In genomic region chr1:33005117-33005811, GRCh38 we compare ENCODE assay signal across 14 cellular contexts. TPM values are rescaled to one million over a fixed set of nuclear protein-coding genes. Genes with fewer than 3 reads are reported as not detected.
DNase-seq lines count a peak whose midpoint lies in the region; FAIRE-seq and TF ChIP-seq lines count a peak whose summit lies in the region.
"Had no signal": no experiment of that assay in that cellular context is flagged by ENCODE, and none has a peak within 500 bp of the region (broad histone marks: within the 10 kb centered on the region; RNA-seq: fewer than 3 reads in every experiment).

No MANE protein-coding gene starts in this region.

- no peak for TF ChIP-seq POLR2A in vagina (IDR thresholded peaks at IDR 0.05)
- no peak for TF ChIP-seq POLR2A in GM12892 (IDR thresholded peaks at IDR 0.05; ENCODE audit: low read depth, low read length)

- H3K9ac ChIP-seq in neural progenitor cell = no peak overlapping the region

- peaks cover 17% of the 10 kb centered on the region for H3K36me3 Mint-ChIP-seq in activated naive CD4-positive, alpha-beta T cell treated with anti-CD3 and anti-CD28 coated beads for 36 hours (ENCODE audit: low read depth)
- H3K36me3 Mint-ChIP-seq in MCF 10A (ENCODE audit: insufficient read depth, unreplicated experiment) (peaks cover 39% of the 10 kb centered on the region), neural progenitor cell (peaks cover 12% of the 10 kb centered on the region)

- intact Hi-C loops in activated naive CD4-positive, alpha-beta T cell treated with anti-CD3 and anti-CD28 coated beads for 36 hours (cut with micrococcal nuclease) = no loop called here
- intact Hi-C loops in MCF 10A (cut with micrococcal nuclease) = loop anchor here (5.0 kb wide), 1 partner anchor 77 kb away; the partner anchor contains the start of gene AZIN2
- intact Hi-C loops in vagina (cut with DNase I) = loop anchor here (10.0 kb wide), 1 partner anchor 70 kb away; no protein-coding TSS in a partner anchor

- H3K27me3 ChIP-seq in neural progenitor cell (no peaks in the 10 kb centered on the region), vagina (no peaks in the 10 kb centered on the region)
- H3K27me3 ChIP-seq: pancreas had no signal

- POLR2A ChIA-PET in MCF 10A (lab: Yijun Ruan, JAX) = interaction anchor here (0.6 to 11.6 kb wide), 13 partner anchors 14 to 76 kb away, joined by 3 to 248 read pairs (median 4); partner anchors contain the start of gene RNF19B

- no peaks in the 10 kb centered on the region for H3K27me3 Mint-ChIP-seq in activated naive CD4-positive, alpha-beta T cell treated with anti-CD3 and anti-CD28 coated beads for 36 hours (ENCODE audit: low read depth)
- H3K27me3 Mint-ChIP-seq in MCF 10A (ENCODE audit: insufficient read depth, unreplicated experiment) = no peaks in the 10 kb centered on the region
- H3K27me3 Mint-ChIP-seq in neural progenitor cell (ENCODE audit: insufficient read depth, low read depth) = peaks cover 4% of the 10 kb centered on the region

- BruUV-seq in MCF 10A (replicated peaks; lab: Mats Ljungman, UMichigan) = no TSS peak

- CTCF ChIA-PET in activated naive CD4-positive, alpha-beta T cell treated with anti-CD3 and anti-CD28 coated beads for 36 hours (lab: Charles Lee) = interaction anchor here (0.6 to 2.6 kb wide), 5 partner anchors 10 to 604 kb away, joined by 3 to 12 read pairs (median 4); no protein-coding TSS in a partner anchor
- CTCF ChIA-PET in MCF 10A (lab: Yijun Ruan, JAX) = interaction anchor here (0.5 to 6.6 kb wide), 15 partner anchors 13 to 176 kb away, joined by 3 to 140 read pairs (median 8); partner anchors contain the start of gene RNF19B

- no peak overlapping the region for H3K4me2 ChIP-seq in neural progenitor cell

- H3K4me3 ChIP-seq in neural progenitor cell (no peak overlapping the region), vagina (no peak overlapping the region)
- H3K4me3 ChIP-seq: pancreas had no signal

- no peaks in the 10 kb centered on the region for H3K79me2 ChIP-seq in neural progenitor cell (ENCODE audit: low read depth)

- H3K27ac ChIP-seq in neural progenitor cell (no peak overlapping the region), vagina (peak overlapping the region; percentile 64)

- H3F3A ChIP-seq in neural progenitor cell (ENCODE audit: low read depth) = peaks cover 3% of the 10 kb centered on the region

- no peak for DNase-seq in activated naive CD4-positive, alpha-beta T cell treated with anti-CD3 and anti-CD28 coated beads for 36 hours
- no peak for DNase-seq in activated naive CD4-positive, alpha-beta T cell treated with Interleukin-2 at 50 U/mL for 16 hours
- DNase-seq in MCF 10A (ENCODE audit: unreplicated experiment) (no peak), neural progenitor cell (ENCODE audit: low spot score) (no peak), vagina (ENCODE audit: extremely low spot score in 2 of 2) (no peak), GM12892 (ENCODE audit: insufficient read length) (no peak), NK-92 (lab: John Stamatoyannopoulos, UW; ENCODE audit: unreplicated experiment) (no peak)
- DNase-seq in effector CD4-positive, alpha-beta T cell = no peak
- DNase-seq: erythroblast, GF-D8, NCI-H1694, pancreas had no signal

- H3K4me3 Mint-ChIP-seq in activated naive CD4-positive, alpha-beta T cell treated with anti-CD3 and anti-CD28 coated beads for 36 hours = no peak overlapping the region
- H3K4me3 Mint-ChIP-seq in MCF 10A (ENCODE audit: unreplicated experiment) = no peak overlapping the region
- H3K4me3 Mint-ChIP-seq in neural progenitor cell = no peak overlapping the region

- TF ChIP-seq CTCF in MCF 10A (IDR thresholded peaks at IDR 0.05; ENCODE audit: unreplicated experiment) (no peak), neural progenitor cell (IDR thresholded peaks at IDR 0.05) (no peak), vagina (IDR thresholded peaks at IDR 0.05) (no peak)

- H2AFZ ChIP-seq in neural progenitor cell (replicated peaks) = no peak overlapping the region

- H3K9me3 Mint-ChIP-seq in activated naive CD4-positive, alpha-beta T cell treated with anti-CD3 and anti-CD28 coated beads for 36 hours = no peaks in the 10 kb centered on the region
- H3K9me3 Mint-ChIP-seq in MCF 10A (ENCODE audit: unreplicated experiment) = no peaks in the 10 kb centered on the region
- H3K9me3 Mint-ChIP-seq in neural progenitor cell = no peaks in the 10 kb centered on the region

- H3K9me3 ChIP-seq in neural progenitor cell (ENCODE audit: low read depth) = no peaks in the 10 kb centered on the region
- no peaks in the 10 kb centered on the region for H3K9me3 ChIP-seq in vagina
- H3K9me3 ChIP-seq: pancreas had no signal

- FAIRE-seq in GM12892 (lab: Jason Lieb, UNC) = no peak
- FAIRE-seq: D721Med, GM19239, pancreas had no signal

- H4K20me1 ChIP-seq in neural progenitor cell (ENCODE audit: low read depth) = no peaks in the 10 kb centered on the region

- H3K4me1 ChIP-seq in neural progenitor cell = peaks cover 11% of the 10 kb centered on the region
- peaks cover 41% of the 10 kb centered on the region for H3K4me1 ChIP-seq in vagina

- H3K36me3 ChIP-seq in neural progenitor cell = no peaks in the 10 kb centered on the region
- H3K36me3 ChIP-seq in vagina = peaks cover 0 to 7% of the 10 kb centered on the region in 2 donors
- H3K36me3 ChIP-seq: pancreas had no signal

- H3K27ac Mint-ChIP-seq in activated naive CD4-positive, alpha-beta T cell treated with anti-CD3 and anti-CD28 coated beads for 36 hours = peak overlapping the region; percentile 77
- H3K27ac Mint-ChIP-seq in MCF 10A (ENCODE audit: low read depth, unreplicated experiment) = peak overlapping the region; percentile 60
- H3K27ac Mint-ChIP-seq in neural progenitor cell = peak overlapping the region; percentile 77

- H3K4me1 Mint-ChIP-seq in activated naive CD4-positive, alpha-beta T cell treated with anti-CD3 and anti-CD28 coated beads for 36 hours (ENCODE audit: low read depth) = peaks cover 22% of the 10 kb centered on the region
- H3K4me1 Mint-ChIP-seq in MCF 10A (ENCODE audit: insufficient read depth, unreplicated experiment) (peaks cover 49% of the 10 kb centered on the region), neural progenitor cell (peaks cover 49% of the 10 kb centered on the region)

RNA-seq across cellular contexts. Expression of gene AK2, which starts 31.4 kb away (rescaled TPM):
- total RNA-seq in activated naive CD4-positive, alpha-beta T cell treated with anti-CD3 and anti-CD28 coated beads for 36 hours = 100 to 1,000 TPM; 311 to 328 TPM
- 286 and 390 TPM in 2 replicates for total RNA-seq in MCF 10A (2022)
- 85.5 and 128 TPM in 2 replicates for total RNA-seq in neural progenitor cell (ENCODE audit: low replicate concordance)
- total RNA-seq in vagina = 118 TPM
- 223 TPM for polyA plus RNA-seq in GM12892 (2012; ENCODE audit: missing spikeins)

RNA-seq across cellular contexts. Expression of gene RNF19B, which starts 40.7 kb away (rescaled TPM):
- 10 to 100 TPM; 12.5 to 13.3 TPM for total RNA-seq in activated naive CD4-positive, alpha-beta T cell treated with anti-CD3 and anti-CD28 coated beads for 36 hours
- 38.0 and 41.3 TPM in 2 replicates for total RNA-seq in MCF 10A (2022)
- total RNA-seq in neural progenitor cell (ENCODE audit: low replicate concordance) = 11.5 and 14.2 TPM in 2 replicates
- total RNA-seq in vagina = 24.6 TPM
- 16.5 TPM for polyA plus RNA-seq in GM12892 (2012; ENCODE audit: missing spikeins)
